ENCODE assay signal across 12 cellular contexts in genomic region chr11:62921573-62922188, GRCh38. TPM values are rescaled to one million over a fixed set of nuclear protein-coding genes. Genes with fewer than 3 reads are reported as not detected.
DNase-seq lines count a peak whose midpoint lies in the region; ATAC-seq and TF ChIP-seq lines count a peak whose summit lies in the region.
"Had no signal": no experiment of that assay in that cellular context is flagged by ENCODE, and none has a peak within 500 bp of the region (broad histone marks: within the 10 kb centered on the region; RNA-seq: fewer than 3 reads in every experiment).

No MANE protein-coding gene starts in this region.

- peaks cover 29 to 45% of the 10 kb centered on the region in 2 donors for H3K27me3 Mint-ChIP-seq in CD4-positive, alpha-beta memory T cell

- no peak overlapping the region for H3K9ac ChIP-seq in Karpas-422 (ENCODE audit: low read length)

- no peaks in the 10 kb centered on the region for H3K9me3 ChIP-seq in CD4-positive, alpha-beta memory T cell (ENCODE audit: control insufficient read depth in 1 of 2, low read length in 2 of 2)
- H3K9me3 ChIP-seq in SJCRH30 (replicated peaks) (no peaks in the 10 kb centered on the region), Karpas-422 (ENCODE audit: low read length) (no peaks in the 10 kb centered on the region)

- no peaks in the 10 kb centered on the region for H3K36me3 Mint-ChIP-seq in CD4-positive, alpha-beta memory T cell
- H3K36me3 Mint-ChIP-seq: activated naive CD8-positive, alpha-beta T cell treated with anti-CD3 and anti-CD28 coated beads for 36 hours had no signal

- no peaks in the 10 kb centered on the region for H4K20me1 ChIP-seq in Karpas-422 (ENCODE audit: insufficient read depth, low read depth, low read length)

- no peak overlapping the region for H3K4me2 ChIP-seq in Karpas-422 (ENCODE audit: low read depth, low read length, poor library complexity, severe bottlenecking)

- H3K9me2 ChIP-seq in Karpas-422 (replicated peaks; ENCODE audit: insufficient read depth, low read length) = no peaks in the 10 kb centered on the region

- no peak overlapping the region for H3K4me3 ChIP-seq in CD4-positive, alpha-beta memory T cell (ENCODE audit: low read length in 2 of 2)
- H3K4me3 ChIP-seq in SJCRH30 = no peak overlapping the region
- no peak overlapping the region for H3K4me3 ChIP-seq in Karpas-422 (ENCODE audit: low read length)

- H2AFZ ChIP-seq in Karpas-422 (ENCODE audit: low read length) = no peak overlapping the region

- peaks cover 9 to 37% (median 22%) of the 10 kb centered on the region in 4 donors for H3K4me1 Mint-ChIP-seq in CD4-positive, alpha-beta memory T cell

- peak overlapping the region; percentile 37 for H3K27ac ChIP-seq in caudate nucleus (ENCODE audit: low read depth, low read length)
- H3K27ac ChIP-seq in CD4-positive, alpha-beta memory T cell (ENCODE audit: low read depth, low read length) = no peak overlapping the region
- no peak overlapping the region for H3K27ac ChIP-seq in SJCRH30
- no peak overlapping the region for H3K27ac ChIP-seq in Karpas-422 (ENCODE audit: low read length)

- H3K27ac Mint-ChIP-seq in CD4-positive, alpha-beta memory T cell = no peak overlapping the region
- H3K27ac Mint-ChIP-seq: activated naive CD8-positive, alpha-beta T cell treated with anti-CD3 and anti-CD28 coated beads for 36 hours; nephron had no signal

- CTCF ChIA-PET in CD4-positive, alpha-beta memory T cell (lab: Charles Lee; ENCODE audit: partially characterized antibody) = no interaction called here

- POLR2A ChIA-PET in CD4-positive, alpha-beta memory T cell (lab: Charles Lee; ENCODE audit: partially characterized antibody) = no interaction called here

- intact Hi-C loops in CD4-positive, alpha-beta memory T cell (cut with micrococcal nuclease) = no loop called here

- H3K36me3 ChIP-seq in CD4-positive, alpha-beta memory T cell (ENCODE audit: insufficient read depth, low read length) = no peaks in the 10 kb centered on the region
- no peaks in the 10 kb centered on the region for H3K36me3 ChIP-seq in SJCRH30
- no peaks in the 10 kb centered on the region for H3K36me3 ChIP-seq in Karpas-422 (ENCODE audit: insufficient read depth, low read length)

- peaks cover 0 to 3% (median 0%) of the 10 kb centered on the region in 8 donors for H3K9me3 Mint-ChIP-seq in CD4-positive, alpha-beta memory T cell
- H3K9me3 Mint-ChIP-seq: activated naive CD8-positive, alpha-beta T cell treated with anti-CD3 and anti-CD28 coated beads for 36 hours; nephron had no signal

- peaks cover 17% of the 10 kb centered on the region for H3K27me3 ChIP-seq in CD4-positive, alpha-beta memory T cell (ENCODE audit: insufficient read depth, low read length)
- peaks cover 6% of the 10 kb centered on the region; the same call in 1 of the 2 replicates for H3K27me3 ChIP-seq in SJCRH30
- H3K27me3 ChIP-seq in Karpas-422 (ENCODE audit: low read length) = no peaks in the 10 kb centered on the region

- ATAC-seq in omental fat pad (ENCODE audit: low FRiP score) = peak; percentile 46
- ATAC-seq in GM18868 (IDR thresholded peaks at IDR 0.05; ENCODE audit: unreplicated experiment) = no peak

- DNase-seq in COR-L47 (lab: John Stamatoyannopoulos, UW) (peak; percentile 80), NCI-H1092 (lab: John Stamatoyannopoulos, UW) (peak; percentile 28), caudate nucleus (lab: John Stamatoyannopoulos, UW) (peak in 37 of 61 donors; percentile 25 to 86 (median 63)), omental fat pad (ENCODE audit: low spot score) (no peak), SJCRH30 (no peak), Karpas-422 (no peak)
- no peak for DNase-seq in CD4-positive, alpha-beta memory T cell
- DNase-seq: activated naive CD8-positive, alpha-beta T cell treated with anti-CD3 and anti-CD28 coated beads for 36 hours; T1000 had no signal

- no peak for TF ChIP-seq CTCF in omental fat pad (IDR thresholded peaks at IDR 0.05)

- H3K79me2 ChIP-seq in Karpas-422 (ENCODE audit: low read length) = no peaks in the 10 kb centered on the region

- peak overlapping the region in 2 of 8 donors; percentile 26 to 35 for H3K4me3 Mint-ChIP-seq in CD4-positive, alpha-beta memory T cell
- H3K4me3 Mint-ChIP-seq: activated naive CD8-positive, alpha-beta T cell treated with anti-CD3 and anti-CD28 coated beads for 36 hours had no signal

- H3K4me1 ChIP-seq in CD4-positive, alpha-beta memory T cell (ENCODE audit: insufficient read depth, low read length) = peaks cover 30% of the 10 kb centered on the region
- H3K4me1 ChIP-seq in SJCRH30 (no peaks in the 10 kb centered on the region), Karpas-422 (ENCODE audit: low read length) (peaks cover 27% of the 10 kb centered on the region)

RNA-seq across cellular contexts. Expression of gene CHRM1, which starts 0.5 kb away (rescaled TPM):
- not detected for total RNA-seq in omental fat pad
- total RNA-seq in CD4-positive, alpha-beta memory T cell = not detected
- not detected for polyA plus RNA-seq in CD4-positive, alpha-beta memory T cell
- total RNA-seq in SJCRH30 (2014; rRNA removed; shearing (Covaris generic)) = not detected in 2 replicates
- not detected in 2 replicates for total RNA-seq in Karpas-422 (2014; rRNA removed; shearing (Covaris generic); ENCODE audit: low replicate concordance)
- total RNA-seq: activated naive CD8-positive, alpha-beta T cell treated with anti-CD3 and anti-CD28 coated beads for 36 hours; fibroblast of villous mesenchyme had no signal

RNA-seq across cellular contexts. Expression of gene SLC3A2, which starts 41.0 kb away (rescaled TPM):
- 100 to 1,000 TPM; 110 to 239 (median 191) TPM for total RNA-seq in omental fat pad
- 100 to 1,000 TPM; 205 to 215 TPM for total RNA-seq in CD4-positive, alpha-beta memory T cell
- 100 to 1,000 TPM; 157 to 226 TPM for polyA plus RNA-seq in CD4-positive, alpha-beta memory T cell
- 106 and 109 TPM in 2 replicates for total RNA-seq in SJCRH30 (2014; rRNA removed; shearing (Covaris generic))
- total RNA-seq in Karpas-422 (2014; rRNA removed; shearing (Covaris generic); ENCODE audit: low replicate concordance) = 167 and 208 TPM in 2 replicates

Comparison
In these comparisons a context has a peak if more than half of its experiments do, and no peak if none do; other contexts are left out.
1. DNase-seq: peak in COR-L47 (single experiment), NCI-H1092 (single experiment) and caudate nucleus (37 of 61); none in omental fat pad (single experiment), CD4-positive, alpha-beta memory T cell (0 of 5), SJCRH30 (0 of 2) and Karpas-422 (single experiment).